In the genomic region with DNA sequence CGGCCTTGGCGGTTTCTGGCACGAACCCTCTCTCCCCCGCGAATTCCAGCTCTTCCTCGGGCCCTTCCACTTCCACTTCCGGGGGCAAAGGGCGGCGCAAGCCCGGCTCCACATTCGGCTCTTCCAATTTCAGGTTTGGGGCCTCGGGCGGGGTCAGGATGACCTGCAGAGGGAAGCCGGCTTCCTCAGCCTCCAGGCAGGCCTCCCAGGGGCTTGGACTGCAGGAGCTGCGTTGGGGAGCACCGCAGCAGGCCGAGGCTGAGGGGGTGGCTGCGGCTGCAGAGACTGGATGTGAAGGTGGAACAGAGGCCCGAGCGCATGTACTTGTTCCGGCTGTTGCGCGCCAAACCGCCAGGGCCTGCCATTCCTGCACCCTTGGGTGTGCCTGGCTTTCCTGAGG, we compare ENCODE assay signal across 1 cellular context.
TF ChIP-seq lines count a peak whose summit lies in the region.

No MANE protein-coding gene starts in this region.

TF ChIP-seq in K562, 482 proteins besides CTCF, POLR2A, EP300 and RAD21:
- 0 out of 2 replicates have a peak, but pooled peaks have one; percentile 28 for TF ChIP-seq NR2C1 (IDR thresholded peaks at IDR 0.05)
- peak; percentile 46; the same call in 1 of the 2 replicates for TF ChIP-seq NR2C1 (tag; IDR thresholded peaks at IDR 0.05)
TF ChIP-seq in K562: peak in this region for 1; not testable (repeated sequence) for 481.
